Comparison of ENCODE assay signal across 15 cellular contexts in genomic region chr21:34131586-34131985, GRCh38. TPM values are rescaled to one million over a fixed set of nuclear protein-coding genes. Genes with fewer than 3 reads are reported as not detected.
A peak's percentile ranks its signal among the peaks of the same experiment; 100 is the strongest.
DNase-seq lines count a peak whose midpoint lies in the region; ATAC-seq and TF ChIP-seq lines count a peak whose summit lies in the region.
"Had no signal": no experiment of that assay in that cellular context is flagged by ENCODE, and none has a peak within 500 bp of the region (broad histone marks: within the 10 kb centered on the region; RNA-seq: fewer than 3 reads in every experiment).

No MANE protein-coding gene starts in this region.

- H3K27ac ChIP-seq in left ventricle myocardium inferior (replicated peaks) (peak overlapping the region; percentile 87), cingulate gyrus (ENCODE audit: low read depth, low read length) (peak overlapping the region; percentile 91), aorta (ENCODE audit: low read depth in 1 of 2, low read length in 2 of 2) (peak overlapping the region; percentile 79 to 93)
- H3K27ac ChIP-seq: body of pancreas had no signal

- POLR2A ChIA-PET in naive thymus-derived CD8-positive, alpha-beta T cell (lab: Charles Lee) = no interaction called here

- H3K27me3 Mint-ChIP-seq in naive thymus-derived CD8-positive, alpha-beta T cell = no peaks in the 10 kb centered on the region

- no peak for ATAC-seq in Right ventricle myocardium inferior
- ATAC-seq in naive thymus-derived CD8-positive, alpha-beta T cell = no peak
- ATAC-seq in aorta (ENCODE audit: low FRiP score) = no peak
- no peak for ATAC-seq in GM18519 (IDR thresholded peaks at IDR 0.05; ENCODE audit: low FRiP score, unreplicated experiment)
- ATAC-seq: body of pancreas had no signal

- H3K36me3 ChIP-seq in left ventricle myocardium inferior (peaks cover 8% of the 10 kb centered on the region), aorta (ENCODE audit: control insufficient read depth in 1 of 2, insufficient read depth in 2 of 2, low read length in 1 of 2) (no peaks in the 10 kb centered on the region)
- H3K36me3 ChIP-seq: BE2C had no signal

- peaks cover 5 to 48% (median 23%) of the 10 kb centered on the region in 3 donors for H3K36me3 Mint-ChIP-seq in naive thymus-derived CD8-positive, alpha-beta T cell

- H3K4me3 ChIP-seq in left ventricle myocardium inferior = no peak overlapping the region
- no peak overlapping the region for H3K4me3 ChIP-seq in aorta (ENCODE audit: low read length in 2 of 2)
- H3K4me3 ChIP-seq: body of pancreas, spleen had no signal

- WGBS in aorta, 2 donors = 42 to 54% methylated on average over 4 of the region's 4 CpGs

- peak overlapping the region in 9 of 10 donors; percentile 58 to 91 (median 85) for H3K27ac Mint-ChIP-seq in naive thymus-derived CD8-positive, alpha-beta T cell

- peaks cover 66% of the 10 kb centered on the region for H3K4me1 ChIP-seq in left ventricle myocardium inferior
- peaks cover 2 to 20% of the 10 kb centered on the region in 2 donors for H3K4me1 ChIP-seq in aorta (ENCODE audit: control insufficient read depth in 1 of 2, insufficient read depth in 2 of 2, low read length in 2 of 2)

- H3K27me3 ChIP-seq in left ventricle myocardium inferior (ENCODE audit: low read depth) (no peaks in the 10 kb centered on the region), aorta (ENCODE audit: control insufficient read depth in 1 of 2, insufficient read depth in 2 of 2, low read length in 1 of 2) (no peaks in the 10 kb centered on the region)
- H3K27me3 ChIP-seq: BE2C, body of pancreas, spleen had no signal

- H3K4me3 Mint-ChIP-seq in naive thymus-derived CD8-positive, alpha-beta T cell = peak overlapping the region in 9 of 10 donors; percentile 28 to 82 (median 60)

- no peaks in the 10 kb centered on the region for H3K9me3 ChIP-seq in left ventricle myocardium inferior (replicated peaks)
- no peaks in the 10 kb centered on the region for H3K9me3 ChIP-seq in aorta (ENCODE audit: control insufficient read depth, low read length)
- H3K9me3 ChIP-seq: BE2C, body of pancreas had no signal

- peaks cover 57 to 84% (median 80%) of the 10 kb centered on the region in 4 donors for H3K4me1 Mint-ChIP-seq in naive thymus-derived CD8-positive, alpha-beta T cell

- intact Hi-C loops in left ventricle myocardium inferior (cut with micrococcal nuclease) = no loop called here
- intact Hi-C loops in Right ventricle myocardium inferior (cut with DNase I) = no loop called here
- intact Hi-C loops in aorta (cut with DNase I) = loop anchor here (5.0 kb wide), 2 partner anchors 44 to 51 kb away; no protein-coding TSS in a partner anchor

- H3K9me3 Mint-ChIP-seq in naive thymus-derived CD8-positive, alpha-beta T cell = peaks cover 0 to 3% (median 0%) of the 10 kb centered on the region in 9 donors

- DNase-seq in left ventricle myocardium inferior (no peak), Right ventricle myocardium inferior (ENCODE audit: missing footprints) (no peak), aorta (no peak), NCI-H2227 treated with DMSO at 0.1 percent for 48 hours (lab: John Stamatoyannopoulos, UW) (no peak), SHP77 (lab: John Stamatoyannopoulos, UW) (no peak)
- no peak for DNase-seq in naive thymus-derived CD8-positive, alpha-beta T cell
- DNase-seq: activated CD8-positive, alpha-beta memory T cell treated with anti-CD3 and anti-CD28 coated beads for 24 hours; BE2C; body of pancreas; EL; Kasumi-1; NCI-H187 treated with DMSO at 0.1 percent for 48 hours; spleen had no signal

- TF ChIP-seq CTCF in left ventricle myocardium inferior (IDR thresholded peaks at IDR 0.05; ENCODE audit: borderline replicate concordance) = no peak

RNA-seq across cellular contexts. Expression of gene MRPS6, which starts 58.2 kb away (rescaled TPM):
- total RNA-seq in left ventricle myocardium inferior = 61.9 TPM
- 72.2 TPM for total RNA-seq in Right ventricle myocardium inferior
- 100 to 1,000 TPM; 107 to 112 TPM for total RNA-seq in naive thymus-derived CD8-positive, alpha-beta T cell
- polyA plus RNA-seq in naive thymus-derived CD8-positive, alpha-beta T cell = 100 to 1,000 TPM; 170 to 193 (median 181) TPM
- total RNA-seq in aorta = 100 to 1,000 TPM in 1 of 2 donors, 10 to 100 TPM in 1; 78.4 to 137 TPM
- 100 to 1,000 TPM in 1 of 2 donors, 10 to 100 TPM in 1; 84.2 to 128 TPM for polyA plus RNA-seq in aorta

RNA-seq across cellular contexts. Expression of gene SLC5A3, which starts 58.2 kb away (rescaled TPM):
- total RNA-seq in left ventricle myocardium inferior = 4.7 TPM
- 6.2 TPM for total RNA-seq in Right ventricle myocardium inferior
- total RNA-seq in naive thymus-derived CD8-positive, alpha-beta T cell = 10 to 100 TPM; 31.9 to 32.7 TPM
- 1 to 10 TPM; 1.7 to 2.1 (median 1.9) TPM for polyA plus RNA-seq in naive thymus-derived CD8-positive, alpha-beta T cell
- total RNA-seq in aorta = 10 to 100 TPM; 25.2 to 82.3 TPM
- 1 to 10 TPM; 3.0 to 3.2 TPM for polyA plus RNA-seq in aorta

Comparison
In these comparisons a context has a peak if more than half of its experiments do, and no peak if none do; other contexts are left out.
1. intact Hi-C loops: an anchor here in aorta (5.0 kb wide); none called in left ventricle myocardium inferior and Right ventricle myocardium inferior.